ENCODE assay signal across 1 cellular context in genomic region chr16:4474192-4474961, GRCh38.
TF ChIP-seq lines count a peak whose summit lies in the region.

Gene NMRAL1, minus strand, starts transcription at chr16:4474625. Its CDS starts 493 bp downstream, at chr16:4474132.

TF ChIP-seq in K562, 482 proteins besides CTCF, POLR2A, EP300 and RAD21 (continued from another document):
- TF ChIP-seq CREB3L1 (IDR thresholded peaks at IDR 0.05; ENCODE audit: borderline replicate concordance, low read depth) (peak; percentile 79; the same call in 1 of the 2 replicates), GTF2A2 (tag; IDR thresholded peaks at IDR 0.05) (no peak), CAMTA2 (CRISPR knock-in tag; conservative IDR thresholded peaks at IDR 0.05) (no peak), NCOA6 (IDR thresholded peaks at IDR 0.05) (no peak), NFE2L1 (tag; IDR thresholded peaks at IDR 0.05; ENCODE audit: borderline replicate concordance, low read depth) (no peak), HMBOX1 (IDR thresholded peaks at IDR 0.05) (peak; percentile 63; the same call in 1 of the 2 replicates), PHB (CRISPR knock-in tag; IDR thresholded peaks at IDR 0.05) (no peak), ZBTB33 (CRISPR knock-in tag; IDR thresholded peaks at IDR 0.05) (peak; percentile 55), MGA (IDR thresholded peaks at IDR 0.05) (peak; percentile 96), ZKSCAN1 (IDR thresholded peaks at IDR 0.05; ENCODE audit: low read depth, low read length) (no peak), DPF2 (IDR thresholded peaks at IDR 0.05) (peak; percentile 76), GABPB2 (CRISPR knock-in tag; conservative IDR thresholded peaks at IDR 0.05) (no peak), ZNF592 (IDR thresholded peaks at IDR 0.05) (peak; percentile 75; the same call in 1 of the 2 replicates), SAP30 (IDR thresholded peaks at IDR 0.05; ENCODE audit: borderline replicate concordance, insufficient read depth, low read depth, low read length, poor library complexity, severe bottlenecking) (peak; percentile 63), WHSC1 (IDR thresholded peaks at IDR 0.05; ENCODE audit: low read length) (no peak), THRA (IDR thresholded peaks at IDR 0.05) (no peak), PREB (CRISPR knock-in tag; IDR thresholded peaks at IDR 0.05) (no peak), TRIM24 (IDR thresholded peaks at IDR 0.05) (no peak)
